Comparison of ENCODE assay signal across 27 cellular contexts in genomic region chr2:25829377-25829704, GRCh38. TPM values are rescaled to one million over a fixed set of nuclear protein-coding genes. Genes with fewer than 3 reads are reported as not detected.
DNase-seq lines count a peak whose midpoint lies in the region; ATAC-seq, FAIRE-seq and TF ChIP-seq lines count a peak whose summit lies in the region.
"Had no signal": no experiment of that assay in that cellular context is flagged by ENCODE, and none has a peak within 500 bp of the region (broad histone marks: within the 10 kb centered on the region; RNA-seq: fewer than 3 reads in every experiment).

No MANE protein-coding gene starts in this region.

- TF ChIP-seq POLR2A in A549 (IDR thresholded peaks at IDR 0.05; ENCODE audit: low read length) (no peak), HepG2 (IDR thresholded peaks at IDR 0.05; ENCODE audit: insufficient read depth in 1 of 2, low read depth in 2 of 2, low read length in 2 of 2) (no peak), tibial nerve (IDR thresholded peaks at IDR 0.05) (no peak)

- H3K4me3 ChIP-seq in A549 (no peak overlapping the region), PC-3 (ENCODE audit: low read length) (no peak overlapping the region), cardiac fibroblast (replicated peaks in 1 of 2; ENCODE audit: low read depth in 2 of 2, low read length in 2 of 2) (no peak overlapping the region), HepG2 (replicated peaks in 1 of 3; ENCODE audit: insufficient read depth in 1 of 3, low read depth in 2 of 3, low read length in 3 of 3) (no peak overlapping the region), tibial nerve (no peak overlapping the region)
- H3K4me3 ChIP-seq: sigmoid colon, uterus had no signal

- peaks cover 9% of the 10 kb centered on the region for H3K9me3 Mint-ChIP-seq in stimulated activated memory B cell treated with anti-CD40 and anti-IgM and Interleukin-4, amounts not matched to agents 10 μg/mL and 1 μg/mL and 100 μg/mL, for 72 hours

- in situ Hi-C loops in HepG2 (cut with HindIII; ENCODE audit: extremely low pct_ligation_motif_present, low pct_unique_long_range_greater_than_20kb) = no loop called here
- in situ Hi-C loops in ACHN (cut with HindIII; ENCODE audit: low pct_ligation_motif_present, low pct_unique_long_range_greater_than_20kb, low sequenced_read_pairs) = no loop called here

- H3K27ac ChIP-seq in A549 = no peak overlapping the region; a peak in 1 of 6 replicates
- no peak overlapping the region for H3K27ac ChIP-seq in PC-3 (ENCODE audit: low read length)
- peak overlapping the region; percentile 59 for H3K27ac ChIP-seq in HepG2 (ENCODE audit: extremely low read length, insufficient read depth, low read length)
- H3K27ac ChIP-seq in tibial nerve = no peak overlapping the region
- H3K27ac ChIP-seq: parathyroid adenoma, RWPE1, sigmoid colon, uterus had no signal

- H3K9me3 ChIP-seq in A549 (peaks cover 9% of the 10 kb centered on the region; the same call in 2 of the 3 replicates), PC-3 (ENCODE audit: low read length) (no peaks in the 10 kb centered on the region), HepG2 (ENCODE audit: low read length) (no peaks in the 10 kb centered on the region), tibial nerve (peaks cover 0 to 17% (median 5%) of the 10 kb centered on the region in 4 donors)
- H3K9me3 ChIP-seq: uterus had no signal

- H2AFZ ChIP-seq in PC-3 (ENCODE audit: low read length) (no peak overlapping the region), HepG2 (ENCODE audit: low read length) (no peak overlapping the region)
- H2AFZ ChIP-seq: parathyroid adenoma had no signal

- no peak for TF ChIP-seq EP300 in A549 (IDR thresholded peaks at IDR 0.05)
- no peak for TF ChIP-seq EP300 in HepG2 (IDR thresholded peaks at IDR 0.05; ENCODE audit: low read depth in 2 of 2, low read length in 2 of 2)
- TF ChIP-seq EP300 in HepG2 (CRISPR knock-in tag; IDR thresholded peaks at IDR 0.05; ENCODE audit: borderline replicate concordance) = no peak
- TF ChIP-seq EP300 in tibial nerve (IDR thresholded peaks at IDR 0.05) = no peak

- H3K79me2 ChIP-seq in PC-3 (ENCODE audit: low read length) = 0 out of 2 replicates have a peak, but pooled peaks cover 5% of the 10 kb centered on the region
- peaks cover 35% of the 10 kb centered on the region for H3K79me2 ChIP-seq in HepG2 (ENCODE audit: insufficient read depth, low read length)

- H3K4me1 Mint-ChIP-seq in stimulated activated memory B cell treated with anti-CD40 and anti-IgM and Interleukin-4, amounts not matched to agents 10 μg/mL and 1 μg/mL and 100 μg/mL, for 72 hours = peaks cover 57% of the 10 kb centered on the region
- H3K4me1 Mint-ChIP-seq: mesothelial cell of epicardium, nephron had no signal

- peak overlapping the region; percentile 50 for H3K4me2 ChIP-seq in A549
- peak overlapping the region; percentile 17 for H3K4me2 ChIP-seq in PC-3 (ENCODE audit: low read length)
- peak overlapping the region; percentile 42 for H3K4me2 ChIP-seq in HepG2 (ENCODE audit: low read depth, low read length)

- H4K20me1 ChIP-seq in PC-3 (ENCODE audit: low read length) (no peaks in the 10 kb centered on the region), HepG2 (ENCODE audit: insufficient read depth, low read length) (peaks cover 8% of the 10 kb centered on the region)

- TF ChIP-seq RAD21 in A549 (conservative IDR thresholded peaks at IDR 0.05 in 1 of 2, IDR thresholded peaks at IDR 0.05 in 1 of 2) (no peak), HepG2 (CRISPR knock-in tag; IDR thresholded peaks at IDR 0.05) (no peak)

- TF ChIP-seq CTCF in A549 (IDR thresholded peaks at IDR 0.05) (no peak), PC-3 (conservative IDR thresholded peaks at IDR 0.05; ENCODE audit: low read depth, low read length) (no peak), cardiac fibroblast (IDR thresholded peaks at IDR 0.05; ENCODE audit: low read depth, low read length) (no peak), HepG2 (CRISPR knock-in tag; IDR thresholded peaks at IDR 0.05) (no peak), tibial nerve (IDR thresholded peaks at IDR 0.05) (no peak)

- no peaks in the 10 kb centered on the region for H3K27me3 Mint-ChIP-seq in stimulated activated memory B cell treated with anti-CD40 and anti-IgM and Interleukin-4, amounts not matched to agents 10 μg/mL and 1 μg/mL and 100 μg/mL, for 72 hours
- H3K27me3 Mint-ChIP-seq: CD4-positive, alpha-beta T cell had no signal

- no peak for ATAC-seq in A549
- ATAC-seq in PC-3 = no peak; the same call in 1 of the 2 replicates
- ATAC-seq in HepG2 = peak; percentile 56
- no peak for ATAC-seq in stimulated activated memory B cell treated with anti-CD40 and anti-IgM and Interleukin-4, amounts not matched to agents 10 μg/mL and 1 μg/mL and 100 μg/mL, for 72 hours
- ATAC-seq: left cardiac atrium, SK-N-SH treated with all-trans-retinoic acid at 6 μM for 48 hours had no signal

- POLR2A ChIA-PET in A549 (lab: Yijun Ruan, JAX) = no interaction called here
- POLR2A ChIA-PET in PC-3 (lab: Charles Lee; ENCODE audit: unreplicated experiment) = no interaction called here
- POLR2A ChIA-PET in HepG2 (lab: Yijun Ruan, JAX) = interaction anchor here (1.0 to 2.4 kb wide), 2 partner anchors 20 to 50 kb away, joined by 3 to 7 read pairs; no protein-coding TSS in a partner anchor

- peaks cover 28% of the 10 kb centered on the region for H3K4me1 ChIP-seq in A549
- peaks cover 12% of the 10 kb centered on the region for H3K4me1 ChIP-seq in PC-3 (ENCODE audit: insufficient read depth, low read length)
- H3K4me1 ChIP-seq in HepG2 (ENCODE audit: insufficient read depth, low read length) = peaks cover 37% of the 10 kb centered on the region
- H3K4me1 ChIP-seq in tibial nerve = peaks cover 0 to 5% (median 0%) of the 10 kb centered on the region in 4 donors
- H3K4me1 ChIP-seq: parathyroid adenoma, sigmoid colon, uterus had no signal

- WGBS in A549 (ENCODE audit: missing lambda C conversion rate) = 86% methylated on average over 1 of the region's 1 CpG
- 84% methylated on average over 1 of the region's 1 CpG for WGBS in HepG2 (ENCODE audit: low lambda C conversion rate)
- WGBS in tibial nerve, 2 donors = 93 to 96% methylated on average over 1 of the region's 1 CpG

- H3F3A ChIP-seq in PC-3 (ENCODE audit: low read length, unreplicated experiment) = no peaks in the 10 kb centered on the region

- H3K36me3 ChIP-seq in PC-3 (ENCODE audit: low read depth, low read length) (peaks cover 14% of the 10 kb centered on the region; the same call in 1 of the 2 replicates), HepG2 (replicated peaks in 1 of 2; ENCODE audit: control insufficient read depth in 1 of 2, insufficient read depth in 2 of 2, low read length in 2 of 2) (peaks cover 3 to 16% of the 10 kb centered on the region in 2 experiments; a peak in 3 of 5 replicates), tibial nerve (peaks cover 0 to 31% (median 0%) of the 10 kb centered on the region in 3 donors)
- H3K36me3 ChIP-seq: sigmoid colon, uterus had no signal

- H3K27me3 ChIP-seq in PC-3 (ENCODE audit: low read length) (no peaks in the 10 kb centered on the region), HepG2 (ENCODE audit: control insufficient read depth in 1 of 2, insufficient read depth in 2 of 2, low read length in 2 of 2) (no peaks in the 10 kb centered on the region), tibial nerve (no peaks in the 10 kb centered on the region)
- H3K27me3 ChIP-seq: sigmoid colon, uterus had no signal

- no TSS peak for BruUV-seq in PC-3 (replicated peaks; lab: Mats Ljungman, UMichigan)
- no TSS peak for BruUV-seq in HepG2 (replicated peaks; lab: Mats Ljungman, UMichigan)

- CTCF ChIA-PET in A549 (lab: Yijun Ruan, JAX) = interaction anchor here (0.5 to 0.9 kb wide), 4 partner anchors 18 to 486 kb away, joined by 3 to 4 read pairs (median 3); no protein-coding TSS in a partner anchor
- CTCF ChIA-PET in PC-3 (lab: Charles Lee) = no interaction called here
- CTCF ChIA-PET in HepG2 (lab: Yijun Ruan, JAX; ENCODE audit: low intra/inter-chr PET ratio, low total read pairs) = no interaction called here

- H3K36me3 Mint-ChIP-seq in stimulated activated memory B cell treated with anti-CD40 and anti-IgM and Interleukin-4, amounts not matched to agents 10 μg/mL and 1 μg/mL and 100 μg/mL, for 72 hours = peaks cover 50% of the 10 kb centered on the region

- no peak for DNase-seq in A549 (ENCODE audit: low read depth in 1 of 2, low spot score in 1 of 2)
- peak; percentile 15 for DNase-seq in PC-3
- peak; percentile 18 to 45 for DNase-seq in cardiac fibroblast (ENCODE audit: low read depth in 2 of 2)
- DNase-seq in HepG2 (ENCODE audit: low spot score) = peak; percentile 28
- DNase-seq in DMS153 (lab: John Stamatoyannopoulos, UW) = no peak
- no peak for DNase-seq in tibial nerve (ENCODE audit: low spot score in 2 of 2)
- DNase-seq in ACHN = no peak
- DNase-seq: activated naive CD4-positive, alpha-beta T cell treated with anti-CD3 and anti-CD28 coated beads, Interleukin-2, amount 50 U/mL, for 16 hours; activated T-cell treated with anti-CD3 and anti-CD28 coated beads for 4 hours; CD4-positive, alpha-beta T cell; GDM1; H7; KG1; left cardiac atrium; NCI-H1694; NCI-H526 treated with DMSO at 0.1 percent for 48 hours; sigmoid colon; stimulated activated CD8-positive, alpha-beta memory T cell treated with anti-CD3 and anti-CD28 coated beads, Interleukin-4, amount 100 ng/mL, for 48 hours; uterus had no signal

- no peak overlapping the region for H3K4me3 Mint-ChIP-seq in stimulated activated memory B cell treated with anti-CD40 and anti-IgM and Interleukin-4, amounts not matched to agents 10 μg/mL and 1 μg/mL and 100 μg/mL, for 72 hours
- H3K4me3 Mint-ChIP-seq: CD4-positive, alpha-beta T cell; mesothelial cell of epicardium; nephron had no signal

- FAIRE-seq in A549 (lab: Jason Lieb, UNC) = no peak
- no peak for FAIRE-seq in HepG2 (lab: Jason Lieb, UNC)
- FAIRE-seq: colon, GM18507 had no signal

- H3K9me2 ChIP-seq in PC-3 (replicated peaks; ENCODE audit: low read length) = no peaks in the 10 kb centered on the region

- intact Hi-C loops in PC-3 (cut with micrococcal nuclease) (no loop called here), HepG2 (cut with micrococcal nuclease; ENCODE audit: unreplicated experiment) (no loop called here)

- no peak overlapping the region for H3K27ac Mint-ChIP-seq in stimulated activated memory B cell treated with anti-CD40 and anti-IgM and Interleukin-4, amounts not matched to agents 10 μg/mL and 1 μg/mL and 100 μg/mL, for 72 hours
- H3K27ac Mint-ChIP-seq: CD4-positive, alpha-beta T cell; mesothelial cell of epicardium had no signal

- H3K9ac ChIP-seq in PC-3 (ENCODE audit: low read length) (no peak overlapping the region), HepG2 (ENCODE audit: insufficient read depth, low read depth, low read length) (no peak overlapping the region)
- H3K9ac ChIP-seq: parathyroid adenoma had no signal

RNA-seq across cellular contexts. Expression of gene ASXL2, which starts 48.9 kb away (rescaled TPM):
- polyA plus RNA-seq in A549 (2011; rRNA removed) (26.4 and 26.6 TPM in 2 replicates), A549 (2017; fragmentation: RNase III; extraction: RNeasy Plus Mini Kit Qiagen cat#74134 plus additional on column Dnase treatment) (9.9 to 10.5 TPM (median 10.3 TPM) in 3 replicates), HepG2 (2011; rRNA removed) (15.3 and 19.2 TPM in 2 replicates)
- 3.8 and 5.1 TPM in 2 replicates for polyA plus RNA-seq in A549 (2012; cell fraction: cytosol; rRNA removed)
- polyA plus RNA-seq in A549 (2012; cell fraction: nucleus; rRNA removed) = 4.7 and 6.3 TPM in 2 replicates
- 29.6 and 35.0 TPM in 2 replicates for polyA minus RNA-seq in A549 (2011; rRNA and poly(A)+ RNA removed)
- total RNA-seq in PC-3 (2014; rRNA removed) (11.5 and 18.7 TPM in 2 replicates), HepG2 (2016; rRNA removed; fragmentation: Illumina TruSeq; extraction: Trizol) (12.1 and 20.6 TPM in 2 replicates), tibial nerve (10 to 100 TPM; 13.2 to 21.2 (median 16.5) TPM)
- total RNA-seq in HepG2 (2016; cell fraction: cytosol; rRNA removed; fragmentation: Illumina TruSeq; extraction: Trizol; ENCODE audit: low read depth) = 10.5 and 13.0 TPM in 2 replicates
- total RNA-seq in HepG2 (2016; cell fraction: insoluble cytoplasmic fraction; rRNA removed; fragmentation: Illumina TruSeq; extraction: Trizol) = 11.7 and 17.6 TPM in 2 replicates
- total RNA-seq in HepG2 (2016; cell fraction: membrane; rRNA removed; fragmentation: Illumina TruSeq; extraction: Trizol) = 6.6 and 10.3 TPM in 2 replicates
- total RNA-seq in HepG2 (2016; cell fraction: nucleus; rRNA removed; fragmentation: Illumina TruSeq; extraction: Trizol) = 17.4 and 19.6 TPM in 2 replicates
- polyA plus RNA-seq in HepG2 (2011; cell fraction: cytosol; rRNA removed) = 9.0 and 11.6 TPM in 2 replicates
- polyA plus RNA-seq in HepG2 (2011; cell fraction: nucleus; rRNA removed) = 13.3 and 14.0 TPM in 2 replicates
- polyA plus RNA-seq in HepG2 (2012) = 14.6 and 15.3 TPM in 2 replicates
- 0.40 and 0.42 TPM in 2 replicates for polyA plus RNA-seq in HepG2 (2016; cell fraction: cytosol; fragmentation: Illumina TruSeq; extraction: Trizol; ENCODE audit: low read depth)
- 12.3 and 15.6 TPM in 2 replicates for polyA plus RNA-seq in HepG2 (2016; cell fraction: insoluble cytoplasmic fraction; fragmentation: Illumina TruSeq; extraction: Trizol; ENCODE audit: low read depth)
- 1.3 and 1.6 TPM in 2 replicates for polyA plus RNA-seq in HepG2 (2016; cell fraction: membrane; fragmentation: Illumina TruSeq; extraction: Trizol; ENCODE audit: low read depth)
- polyA plus RNA-seq in HepG2 (2016; cell fraction: nucleus; fragmentation: Illumina TruSeq; extraction: Trizol; ENCODE audit: insufficient read depth, low read depth) = 17.3 and 20.1 TPM in 2 replicates
- 21.4 and 25.2 TPM in 2 replicates for polyA minus RNA-seq in HepG2 (2011; rRNA and poly(A)+ RNA removed; ENCODE audit: low replicate concordance)
- 22.2 and 26.1 TPM in 2 replicates for polyA minus RNA-seq in HepG2 (2011; cell fraction: cytosol; rRNA and poly(A)+ RNA removed)
- 39.1 and 42.6 TPM in 2 replicates for polyA minus RNA-seq in HepG2 (2011; cell fraction: nucleus; rRNA and poly(A)+ RNA removed)

Comparison
In these comparisons a context has a peak if more than half of its experiments do, and no peak if none do; other contexts are left out.
1. DNase-seq: peak in PC-3 (single experiment), cardiac fibroblast (2 of 2) and HepG2 (single experiment); none in A549 (0 of 2), DMS153 (single experiment), tibial nerve (0 of 2) and ACHN (single experiment).
2. Of the 38 proteins assayed by ChIP-seq in both HepG2 and A549: peak only in HepG2: none; only in A549: none; in both: CEBPB; in neither: 37.
3. Peak in every context shown above with its lines, with median percentiles within 50 percentile points of each other: H3K4me2 ChIP-seq.